ENCODE assay signal across 1 cellular context in genomic region chr16:8853150-8853549, GRCh38.
TF ChIP-seq lines count a peak whose summit lies in the region.

No MANE protein-coding gene starts in this region.

TF ChIP-seq in GM12878, 131 proteins besides CTCF, POLR2A, EP300 and RAD21:
- no peak for TF ChIP-seq ZNF622 (IDR thresholded peaks at IDR 0.05)
